In genomic region chr6:24847402-24847801, GRCh38 we compare ENCODE assay signal across 1 cellular context.
TF ChIP-seq lines count a peak whose summit lies in the region.

No MANE protein-coding gene starts in this region.

TF ChIP-seq in HepG2, 621 proteins besides CTCF, POLR2A, EP300 and RAD21:
- no peak for TF ChIP-seq ZNF775 (CRISPR knock-in tag; IDR thresholded peaks at IDR 0.05; ENCODE audit: borderline replicate concordance)
- no peak for TF ChIP-seq GLI4 (CRISPR knock-in tag; IDR thresholded peaks at IDR 0.05; ENCODE audit: borderline replicate concordance)
- no peak for TF ChIP-seq CEBPG (CRISPR knock-in tag; IDR thresholded peaks at IDR 0.05)
- no peak for TF ChIP-seq SAP130 (CRISPR knock-in tag; IDR thresholded peaks at IDR 0.05; ENCODE audit: low read depth)
- TF ChIP-seq ZNF296 (CRISPR knock-in tag; conservative IDR thresholded peaks at IDR 0.05), result no peak
- TF ChIP-seq NCOA2 (CRISPR knock-in tag; IDR thresholded peaks at IDR 0.05), result no peak
- TF ChIP-seq CC2D1A (CRISPR knock-in tag; IDR thresholded peaks at IDR 0.05), result no peak
- TF ChIP-seq SOX13 (IDR thresholded peaks at IDR 0.05), result no peak
- no peak for TF ChIP-seq SOX13 (CRISPR knock-in tag; conservative IDR thresholded peaks at IDR 0.05 in 1 of 2, IDR thresholded peaks at IDR 0.05 in 1 of 2)
- no peak for TF ChIP-seq SUZ12 (IDR thresholded peaks at IDR 0.05; ENCODE audit: low read depth, low read length)
- no peak for TF ChIP-seq RORA (CRISPR knock-in tag; IDR thresholded peaks at IDR 0.05)
- TF ChIP-seq ZFY (CRISPR knock-in tag; IDR thresholded peaks at IDR 0.05), result no peak
- TF ChIP-seq ZNF709 (CRISPR knock-in tag; IDR thresholded peaks at IDR 0.05), result no peak
- no peak for TF ChIP-seq FUBP1 (CRISPR knock-in tag; IDR thresholded peaks at IDR 0.05; ENCODE audit: borderline replicate concordance)
- no peak for TF ChIP-seq PCBP2 (optimal IDR thresholded peaks at IDR 0.05; ENCODE audit: low read depth, low read length, poor library complexity, severe bottlenecking)
- TF ChIP-seq ZNF234 (CRISPR knock-in tag; conservative IDR thresholded peaks at IDR 0.05), result no peak
- TF ChIP-seq MLXIP (CRISPR knock-in tag; IDR thresholded peaks at IDR 0.05; ENCODE audit: borderline replicate concordance), result no peak
- TF ChIP-seq ZNF326 (CRISPR knock-in tag; IDR thresholded peaks at IDR 0.05; ENCODE audit: borderline replicate concordance), result no peak
